Comparison of ENCODE assay signal across 1 cellular context in genomic region chr1:233328661-233329498, GRCh38.
A peak's percentile ranks its signal among the peaks of the same experiment; 100 is the strongest.
TF ChIP-seq lines count a peak whose summit lies in the region.

No MANE protein-coding gene starts in this region.

TF ChIP-seq in GM12878, 131 proteins besides CTCF, POLR2A, EP300 and RAD21:
- TF ChIP-seq BCLAF1 (IDR thresholded peaks at IDR 0.05) (no peak), BHLHE40 (IDR thresholded peaks at IDR 0.05; ENCODE audit: borderline replicate concordance in 1 of 2, low read depth in 2 of 2, low read length in 1 of 2) (peak in 1 of 2 experiments; percentile 75; a peak in 2 of 4 replicates)
